In the genomic region with DNA sequence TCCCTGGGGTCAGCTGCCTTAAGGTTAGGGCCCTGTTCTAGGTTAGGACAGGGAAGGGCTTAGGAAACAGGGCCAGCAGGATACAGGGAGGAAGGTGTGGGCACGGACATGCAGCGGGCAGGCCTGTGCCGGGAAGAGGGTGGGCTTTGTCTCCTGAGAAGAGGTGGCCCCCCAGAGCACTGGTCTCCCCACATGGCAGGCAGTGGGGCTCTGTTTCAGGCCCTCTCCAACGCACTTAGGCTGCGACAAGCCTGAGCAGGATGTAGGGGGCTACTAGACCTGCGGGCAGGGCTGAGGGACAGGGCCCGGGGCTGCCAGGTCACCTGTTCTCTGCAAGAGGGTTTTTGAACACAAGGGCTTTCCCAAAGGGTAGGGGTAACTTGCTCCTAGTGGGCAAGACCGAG, we compare ENCODE assay signal across 11 cellular contexts. TPM values are rescaled to one million over a fixed set of nuclear protein-coding genes. Genes with fewer than 3 reads are reported as not detected.
A peak's percentile ranks its signal among the peaks of the same experiment; 100 is the strongest.
DNase-seq lines count a peak whose midpoint lies in the region; ATAC-seq and TF ChIP-seq lines count a peak whose summit lies in the region.
"Had no signal": no experiment of that assay in that cellular context is flagged by ENCODE, and none has a peak within 500 bp of the region (broad histone marks: within the 10 kb centered on the region; RNA-seq: fewer than 3 reads in every experiment).

No MANE protein-coding gene starts in this region.

- DNase-seq in CD4-positive, CD25-positive, alpha-beta regulatory T cell, result peak in 1 of 3 donors; percentile 42
- DNase-seq in H9, result no peak
- DNase-seq in body of pancreas, result no peak
- DNase-seq in natural killer cell treated with Interleukin-12 subunit alpha and Interleukin-12 subunit beta and Interleukin-15 and Interleukin-18, amount 100 ng/mL, for 72 hours (ENCODE audit: low spot score), result no peak
- no peak for DNase-seq in AG20443 (ENCODE audit: low spot score)
- no peak for DNase-seq in cerebellum (ENCODE audit: low spot score)
- DNase-seq: endodermal cell had no signal

- no peaks in the 10 kb centered on the region for H3K79me1 ChIP-seq in H9 (ENCODE audit: insufficient read depth, low read depth, low read length, poor library complexity, severe bottlenecking)

- H3K56ac ChIP-seq in H9 (ENCODE audit: insufficient read length, low read depth, low read length), result no peak overlapping the region

- H3K18ac ChIP-seq in H9 (ENCODE audit: insufficient read length, low read depth, low read length), result no peak overlapping the region

- WGBS in H9 (ENCODE audit: extremely low coverage, insufficient read length, low lambda C conversion rate), result no CpG with 5 or more reads among the region's 8 CpGs
- 65 to 68% methylated on average over 5 to 8 of the region's 8 CpGs for WGBS in body of pancreas, 2 donors

- H4K8ac ChIP-seq in H9 (replicated peaks; ENCODE audit: insufficient read length, low read depth, low read length), result no peak overlapping the region

- no peak overlapping the region for H4K91ac ChIP-seq in H9 (ENCODE audit: insufficient read length, low read depth, low read length)

- H3K9ac ChIP-seq in H9 (ENCODE audit: extremely low read depth, insufficient read length, low read length), result no peak overlapping the region

- H2BK12ac ChIP-seq in H9 (ENCODE audit: insufficient read length, low read depth, low read length), result no peak overlapping the region

- TF ChIP-seq CTCF in H9 (conservative IDR thresholded peaks at IDR 0.05) (no peak), body of pancreas (IDR thresholded peaks at IDR 0.05) (no peak)

- no peak overlapping the region for H3T11ph ChIP-seq in H9 (ENCODE audit: low read length)

- no peak overlapping the region for H2BK5ac ChIP-seq in H9 (ENCODE audit: insufficient read length, low read length)

- H3K9me3 ChIP-seq in CD4-positive, CD25-positive, alpha-beta regulatory T cell (ENCODE audit: control insufficient read depth in 2 of 2, low read length in 2 of 2), result no peaks in the 10 kb centered on the region
- no peaks in the 10 kb centered on the region for H3K9me3 ChIP-seq in H9 (ENCODE audit: control insufficient read depth, low read depth, low read length)
- no peaks in the 10 kb centered on the region for H3K9me3 ChIP-seq in body of pancreas
- H3K9me3 ChIP-seq: thoracic aorta had no signal

- H3K23ac ChIP-seq in H9 (ENCODE audit: insufficient read length, low read depth, low read length), result no peak overlapping the region

- no peak overlapping the region for H2AK5ac ChIP-seq in H9 (ENCODE audit: insufficient read length, low read length)

- H3K4me2 ChIP-seq in H9 (ENCODE audit: insufficient read depth, insufficient read length, low read length), result no peak overlapping the region

- no peak overlapping the region for H2BK20ac ChIP-seq in H9 (ENCODE audit: low read depth, low read length, poor library complexity, severe bottlenecking)

- H3K4me3 Mint-ChIP-seq in CD4-positive, CD25-positive, alpha-beta regulatory T cell, result peak overlapping the region; percentile 79 to 89 (median 85)
- 0 out of 5 replicates have a peak overlapping the region, but pooled peaks of 1 of the 2 experiments have one; percentile 15 for H3K4me3 Mint-ChIP-seq in H9
- H3K4me3 Mint-ChIP-seq in natural killer cell treated with Interleukin-12 subunit alpha and Interleukin-12 subunit beta and Interleukin-15 and Interleukin-18, amount 100 ng/mL, for 72 hours, result peak overlapping the region; percentile 89
- H3K4me3 Mint-ChIP-seq: endodermal cell had no signal

- H3K36me3 ChIP-seq in CD4-positive, CD25-positive, alpha-beta regulatory T cell (ENCODE audit: control insufficient read depth, insufficient read depth, low read length), result peaks cover 11% of the 10 kb centered on the region
- no peaks in the 10 kb centered on the region for H3K36me3 ChIP-seq in body of pancreas (replicated peaks in 1 of 2; ENCODE audit: insufficient read depth in 1 of 2, low read depth in 2 of 2)
- H3K36me3 ChIP-seq: thoracic aorta had no signal

- no peak for ATAC-seq in CD4-positive, CD25-positive, alpha-beta regulatory T cell (ENCODE audit: low read depth in 2 of 2)
- ATAC-seq in body of pancreas (no peak), GM21619 (IDR thresholded peaks at IDR 0.05; ENCODE audit: unreplicated experiment) (no peak), GM21737 (IDR thresholded peaks at IDR 0.05; ENCODE audit: unreplicated experiment) (no peak)
- ATAC-seq in natural killer cell treated with Interleukin-12 subunit alpha and Interleukin-12 subunit beta and Interleukin-15 and Interleukin-18, amount 100 ng/mL, for 72 hours, result no peak
- ATAC-seq: K562 had no signal

- H3K27me3 Mint-ChIP-seq in CD4-positive, CD25-positive, alpha-beta regulatory T cell, result no peaks in the 10 kb centered on the region
- no peaks in the 10 kb centered on the region; the same call in 1 of the 2 replicates for H3K27me3 Mint-ChIP-seq in H9 (ENCODE audit: low read depth)
- no peaks in the 10 kb centered on the region for H3K27me3 Mint-ChIP-seq in natural killer cell treated with Interleukin-12 subunit alpha and Interleukin-12 subunit beta and Interleukin-15 and Interleukin-18, amount 100 ng/mL, for 72 hours

- no peaks in the 10 kb centered on the region for H3K27me3 ChIP-seq in CD4-positive, CD25-positive, alpha-beta regulatory T cell (ENCODE audit: control insufficient read depth, insufficient read depth, low read length)
- H3K27me3 ChIP-seq in H9 (ENCODE audit: insufficient read depth, low read length) (no peaks in the 10 kb centered on the region; the same call in 1 of the 2 replicates), body of pancreas (no peaks in the 10 kb centered on the region)

- intact Hi-C loops in body of pancreas (cut with DNase I), result no loop called here

- no peak for TF ChIP-seq POLR2A in body of pancreas (IDR thresholded peaks at IDR 0.05)

- no peak overlapping the region for H4K5ac ChIP-seq in H9 (ENCODE audit: insufficient read length, low read depth, low read length)

- H3K36me3 Mint-ChIP-seq in CD4-positive, CD25-positive, alpha-beta regulatory T cell, result peaks cover 33% of the 10 kb centered on the region
- peaks cover 0 to 7% (median 0%) of the 10 kb centered on the region in 3 experiments; a peak in 3 of 7 replicates for H3K36me3 Mint-ChIP-seq in H9 (ENCODE audit: insufficient read depth in 1 of 3, low read depth in 3 of 3)
- H3K36me3 Mint-ChIP-seq in natural killer cell treated with Interleukin-12 subunit alpha and Interleukin-12 subunit beta and Interleukin-15 and Interleukin-18, amount 100 ng/mL, for 72 hours, result peaks cover 7% of the 10 kb centered on the region

- peak overlapping the region; percentile 92 to 99 (median 94) for H3K27ac Mint-ChIP-seq in CD4-positive, CD25-positive, alpha-beta regulatory T cell
- H3K27ac Mint-ChIP-seq in H9, result peak overlapping the region in 1 of 3 experiments; percentile 84; a peak in 1 of 7 replicates
- peak overlapping the region; percentile 83 to 99 for H3K27ac Mint-ChIP-seq in natural killer cell treated with Interleukin-12 subunit alpha and Interleukin-12 subunit beta and Interleukin-15 and Interleukin-18, amount 100 ng/mL, for 72 hours
- H3K27ac Mint-ChIP-seq: endodermal cell had no signal

- no peak overlapping the region for H2BK15ac ChIP-seq in H9 (ENCODE audit: low read depth, low read length)

- H2AFZ ChIP-seq in H9 (ENCODE audit: low read length), result no peak overlapping the region

- H4K20me1 ChIP-seq in H9 (ENCODE audit: control insufficient read depth, insufficient read depth, insufficient read length), result no peaks in the 10 kb centered on the region

- H3K23me2 ChIP-seq in H9 (ENCODE audit: insufficient read length, low read depth, low read length, poor library complexity, severe bottlenecking), result no peaks in the 10 kb centered on the region

- no peak overlapping the region for H3K4ac ChIP-seq in H9 (ENCODE audit: low read depth, low read length)

- peaks cover 0 to 2% (median 0%) of the 10 kb centered on the region in 7 donors for H3K9me3 Mint-ChIP-seq in CD4-positive, CD25-positive, alpha-beta regulatory T cell
- H3K9me3 Mint-ChIP-seq in H9, result no peaks in the 10 kb centered on the region
- no peaks in the 10 kb centered on the region for H3K9me3 Mint-ChIP-seq in natural killer cell treated with Interleukin-12 subunit alpha and Interleukin-12 subunit beta and Interleukin-15 and Interleukin-18, amount 100 ng/mL, for 72 hours
- H3K9me3 Mint-ChIP-seq: endodermal cell had no signal

- no peak overlapping the region for H2BK120ac ChIP-seq in H9 (ENCODE audit: low read depth, low read length, poor library complexity, severe bottlenecking)

- H3K4me3 ChIP-seq in CD4-positive, CD25-positive, alpha-beta regulatory T cell (ENCODE audit: low read depth, low read length), result peak overlapping the region; percentile 65
- no peak overlapping the region for H3K4me3 ChIP-seq in body of pancreas
- H3K4me3 ChIP-seq: K562, thoracic aorta had no signal

- peaks cover 4% of the 10 kb centered on the region; the same call in 1 of the 2 replicates for H3K79me2 ChIP-seq in H9 (ENCODE audit: insufficient read depth, low read length)

- H3K4me1 ChIP-seq in CD4-positive, CD25-positive, alpha-beta regulatory T cell (ENCODE audit: control insufficient read depth, insufficient read depth, low read length, poor library complexity, severe bottlenecking), result peaks cover 100% of the 10 kb centered on the region
- H3K4me1 ChIP-seq in H9 (ENCODE audit: insufficient read depth, low read length), result peaks cover 16% of the 10 kb centered on the region
- H3K4me1 ChIP-seq in body of pancreas, result peaks cover 100% of the 10 kb centered on the region

- peak overlapping the region; percentile 4; the same call in 1 of the 2 replicates for H3K14ac ChIP-seq in H9 (ENCODE audit: insufficient read depth, low read length)

- peak overlapping the region; percentile 98 for H3K27ac ChIP-seq in CD4-positive, CD25-positive, alpha-beta regulatory T cell (ENCODE audit: insufficient read depth, low read length, poor library complexity, severe bottlenecking)
- H3K27ac ChIP-seq in H9 (ENCODE audit: insufficient read length, low read depth, low read length) (no peak overlapping the region), body of pancreas (peak overlapping the region; percentile 92 to 99 (median 98))

- H3K4me1 Mint-ChIP-seq in CD4-positive, CD25-positive, alpha-beta regulatory T cell, result peaks cover 6 to 100% (median 82%) of the 10 kb centered on the region in 4 donors
- H3K4me1 Mint-ChIP-seq in H9, result peaks cover 58 to 76% of the 10 kb centered on the region in 2 experiments
- H3K4me1 Mint-ChIP-seq in natural killer cell treated with Interleukin-12 subunit alpha and Interleukin-12 subunit beta and Interleukin-15 and Interleukin-18, amount 100 ng/mL, for 72 hours (ENCODE audit: low read depth in 2 of 2), result peaks cover 83 to 99% of the 10 kb centered on the region in 2 donors

RNA-seq across cellular contexts. Expression of a gene that starts 33.5 kb away (rescaled TPM):
- total RNA-seq in CD4-positive, CD25-positive, alpha-beta regulatory T cell, result 227 TPM
- 10 to 100 TPM; 36.3 to 52.1 (median 47.7) TPM for polyA plus RNA-seq in CD4-positive, CD25-positive, alpha-beta regulatory T cell
- total RNA-seq in H9 (2021) (30.6 and 33.4 TPM in 2 replicates), body of pancreas (10 to 100 TPM; 25.7 to 38.4 TPM), cerebellum (28.9 TPM)
- total RNA-seq in natural killer cell treated with Interleukin-12 subunit alpha and Interleukin-12 subunit beta and Interleukin-15 and Interleukin-18, amount 100 ng/mL, for 72 hours, result 100 to 1,000 TPM in 1 of 2 donors, 10 to 100 TPM in 1; 95.1 to 153 TPM
